1 cellular context compared by ENCODE assay signal in the genomic region with DNA sequence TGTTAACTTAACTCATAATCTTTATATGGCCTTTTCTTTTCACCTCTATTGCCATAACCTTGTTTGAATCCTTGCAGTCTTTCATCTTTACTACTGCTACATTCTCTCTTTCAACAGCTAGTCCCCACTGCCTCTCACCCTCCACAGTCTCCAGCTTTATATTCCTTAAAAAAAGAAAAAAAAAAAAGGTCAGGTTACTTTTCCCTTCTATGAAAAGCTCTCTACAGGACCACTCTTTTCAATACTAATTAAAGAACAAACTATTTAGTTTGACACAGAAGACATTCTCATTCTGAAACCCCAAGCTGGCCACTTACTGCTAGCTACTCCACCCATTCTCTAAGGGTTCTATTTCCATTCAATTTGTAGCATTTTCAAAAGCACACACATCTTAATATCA.
TF ChIP-seq lines count a peak whose summit lies in the region.

No MANE protein-coding gene starts in this region.

TF ChIP-seq in WTC11, 78 proteins besides CTCF, POLR2A, EP300 and RAD21 (continued from another document):
- TF ChIP-seq, protein P1, sequence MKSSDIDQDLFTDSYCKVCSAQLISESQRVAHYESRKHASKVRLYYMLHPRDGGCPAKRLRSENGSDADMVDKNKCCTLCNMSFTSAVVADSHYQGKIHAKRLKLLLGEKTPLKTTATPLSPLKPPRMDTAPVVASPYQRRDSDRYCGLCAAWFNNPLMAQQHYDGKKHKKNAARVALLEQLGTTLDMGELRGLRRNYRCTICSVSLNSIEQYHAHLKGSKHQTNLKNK (CRISPR knock-in tag; IDR thresholded peaks at IDR 0.05) = no peak
- TF ChIP-seq, protein P2, sequence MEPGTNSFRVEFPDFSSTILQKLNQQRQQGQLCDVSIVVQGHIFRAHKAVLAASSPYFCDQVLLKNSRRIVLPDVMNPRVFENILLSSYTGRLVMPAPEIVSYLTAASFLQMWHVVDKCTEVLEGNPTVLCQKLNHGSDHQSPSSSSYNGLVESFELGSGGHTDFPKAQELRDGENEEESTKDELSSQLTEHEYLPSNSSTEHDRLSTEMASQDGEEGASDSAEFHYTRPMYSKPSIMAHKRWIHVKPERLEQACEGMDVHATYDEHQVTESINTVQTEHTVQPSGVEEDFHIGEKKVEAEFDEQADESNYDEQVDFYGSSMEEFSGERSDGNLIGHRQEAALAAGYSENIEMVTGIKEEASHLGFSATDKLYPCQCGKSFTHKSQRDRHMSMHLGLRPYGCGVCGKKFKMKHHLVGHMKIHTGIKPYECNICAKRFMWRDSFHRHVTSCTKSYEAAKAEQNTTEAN (CRISPR knock-in tag; IDR thresholded peaks at IDR 0.05) = no peak
- TF ChIP-seq TCF7 (CRISPR knock-in tag; IDR thresholded peaks at IDR 0.05; ENCODE audit: low read depth) = no peak
